Comparison of ENCODE assay signal across 28 cellular contexts in genomic region chr20:4781637-4782349, GRCh38. TPM values are rescaled to one million over a fixed set of nuclear protein-coding genes. Genes with fewer than 3 reads are reported as not detected.
DNase-seq lines count a peak whose midpoint lies in the region; ATAC-seq and TF ChIP-seq lines count a peak whose summit lies in the region.
"Had no signal": no experiment of that assay in that cellular context is flagged by ENCODE, and none has a peak within 500 bp of the region (broad histone marks: within the 10 kb centered on the region; RNA-seq: fewer than 3 reads in every experiment).

No MANE protein-coding gene starts in this region.

- intact Hi-C loops in CD4-positive, alpha-beta T cell (cut with DNase I, micrococcal nuclease): no loop called here

- H3K4me1 Mint-ChIP-seq in CD4-positive, alpha-beta T cell (ENCODE audit: low read depth): peaks cover 13% of the 10 kb centered on the region
- no peaks in the 10 kb centered on the region for H3K4me1 Mint-ChIP-seq in GM23338
- H3K4me1 Mint-ChIP-seq in effector memory CD8-positive, alpha-beta T cell (ENCODE audit: low read depth in 2 of 2): peaks cover 0 to 7% of the 10 kb centered on the region in 2 donors
- H3K4me1 Mint-ChIP-seq: brain, mesothelial cell of epicardium had no signal

- no peaks in the 10 kb centered on the region for H3K79me2 ChIP-seq in GM23338 (replicated peaks; ENCODE audit: insufficient read depth)

- DNase-seq in CD4-positive, alpha-beta T cell: no peak
- no peak for DNase-seq in GM23338 (ENCODE audit: low spot score)
- no peak for DNase-seq in effector memory CD8-positive, alpha-beta T cell
- no peak for DNase-seq in GM19238 (ENCODE audit: insufficient read length, low spot score)
- DNase-seq in NCI-H748 (lab: John Stamatoyannopoulos, UW; ENCODE audit: unreplicated experiment): no peak
- DNase-seq: activated CD8-positive, alpha-beta T cell treated with anti-CD3 and anti-CD28 coated beads, Interleukin-2, amount 10 ng/mL, durations not matched to agents 7 days and 5 days; activated T-cell treated with anti-CD3 and anti-CD28 coated beads for 4 hours; dorsolateral prefrontal cortex; foreskin melanocyte; GOT3; heart right ventricle; kidney; NCI-H1092; NCI-H1694; NCI-H510A treated with DMSO at 0.1 percent for 48 hours; sigmoid colon; stimulated activated CD4-positive, alpha-beta T cell treated with anti-CD3 and anti-CD28 coated beads, Interleukin-12 subunit alpha, Interleukin-12 subunit beta, amount 100 ng/mL, for 4 hours; stimulated activated CD4-positive, alpha-beta T cell treated with anti-CD3 and anti-CD28 coated beads, Interleukin-2, amount 100 ng/mL, for 48 hours; upper lobe of left lung had no signal

- no peaks in the 10 kb centered on the region for H3K9me2 ChIP-seq in GM23338 (ENCODE audit: insufficient read depth)

- no peak overlapping the region for H3K4me2 ChIP-seq in GM23338

- no peak overlapping the region for H3K27ac ChIP-seq in CD4-positive, alpha-beta T cell (ENCODE audit: low read depth, low read length)
- H3K27ac ChIP-seq in GM23338 (ENCODE audit: low read depth): no peak overlapping the region
- peak overlapping the region; percentile 49 for H3K27ac ChIP-seq in neutrophil
- H3K27ac ChIP-seq: heart right ventricle, prostate gland, sigmoid colon, SK-N-MC, suprapubic skin, upper lobe of left lung had no signal

- POLR2A ChIA-PET in CD4-positive, alpha-beta T cell (lab: Charles Lee): interaction anchor here (0.6 to 1.6 kb wide), 2 partner anchors 32 to 93 kb away, joined by 3 to 6 read pairs; no protein-coding TSS in a partner anchor

- H3K27me3 ChIP-seq in CD4-positive, alpha-beta T cell (ENCODE audit: control insufficient read depth, insufficient read depth, low read length): no peaks in the 10 kb centered on the region
- H3K27me3 ChIP-seq in GM23338 (ENCODE audit: insufficient read depth) (no peaks in the 10 kb centered on the region), neutrophil (no peaks in the 10 kb centered on the region)
- H3K27me3 ChIP-seq: dorsolateral prefrontal cortex, heart right ventricle, sigmoid colon, suprapubic skin, upper lobe of left lung had no signal

- H2AFZ ChIP-seq in GM23338: no peak overlapping the region

- H3K9me3 ChIP-seq in CD4-positive, alpha-beta T cell (ENCODE audit: control insufficient read depth, low read length): no peaks in the 10 kb centered on the region
- H3K9me3 ChIP-seq in neutrophil: no peaks in the 10 kb centered on the region
- H3K9me3 ChIP-seq: heart right ventricle, prostate gland, sigmoid colon, suprapubic skin, upper lobe of left lung had no signal

- H3K9me3 Mint-ChIP-seq in CD4-positive, alpha-beta T cell: no peaks in the 10 kb centered on the region
- no peaks in the 10 kb centered on the region for H3K9me3 Mint-ChIP-seq in GM23338
- H3K9me3 Mint-ChIP-seq in effector memory CD8-positive, alpha-beta T cell: no peaks in the 10 kb centered on the region
- H3K9me3 Mint-ChIP-seq: brain; CD14-positive monocyte; mesothelial cell of epicardium; T-helper 1 cell treated with Interleukin-12 subunit alpha and Interleukin-12 subunit beta and Interleukin-4 antibody, amounts not matched to agents 30 μg/mL and 1 μg/mL, for 36 hours had no signal

- H3F3A ChIP-seq in GM23338 (replicated peaks; ENCODE audit: low read depth): no peaks in the 10 kb centered on the region

- peak overlapping the region; percentile 32 for H3K27ac Mint-ChIP-seq in CD4-positive, alpha-beta T cell
- peak overlapping the region; percentile 23; the same call in 1 of the 2 replicates for H3K27ac Mint-ChIP-seq in GM23338
- peak overlapping the region; percentile 28 to 78 for H3K27ac Mint-ChIP-seq in effector memory CD8-positive, alpha-beta T cell
- H3K27ac Mint-ChIP-seq: mesothelial cell of epicardium; T-helper 1 cell treated with Interleukin-12 subunit alpha and Interleukin-12 subunit beta and Interleukin-4 antibody, amounts not matched to agents 30 μg/mL and 1 μg/mL, for 36 hours had no signal

- no peak overlapping the region for H3K4me3 ChIP-seq in GM23338
- H3K4me3 ChIP-seq in neutrophil (ENCODE audit: low read depth in 1 of 2, low read length in 1 of 2): no peak overlapping the region
- H3K4me3 ChIP-seq: dorsolateral prefrontal cortex, heart right ventricle, prostate gland, sigmoid colon, SK-N-MC, suprapubic skin, upper lobe of left lung had no signal

- CTCF ChIA-PET in CD4-positive, alpha-beta T cell (lab: Charles Lee): interaction anchor here (1.2 kb wide), 1 partner anchor 174 kb away, joined by 4 read pairs; no protein-coding TSS in a partner anchor

- no peak overlapping the region for H3K4me3 Mint-ChIP-seq in CD4-positive, alpha-beta T cell
- H3K4me3 Mint-ChIP-seq in GM23338: no peak overlapping the region
- H3K4me3 Mint-ChIP-seq in effector memory CD8-positive, alpha-beta T cell: no peak overlapping the region
- H3K4me3 Mint-ChIP-seq: activated CD8-positive, alpha-beta T cell treated with anti-CD3 and anti-CD28 coated beads, Interleukin-2, amount 10 ng/mL, durations not matched to agents 7 days and 5 days; brain; CD14-positive monocyte; mesothelial cell of epicardium; T-helper 1 cell treated with Interleukin-12 subunit alpha and Interleukin-12 subunit beta and Interleukin-4 antibody, amounts not matched to agents 30 μg/mL and 1 μg/mL, for 36 hours had no signal

- H4K20me1 ChIP-seq in GM23338 (replicated peaks; ENCODE audit: insufficient read depth): no peaks in the 10 kb centered on the region; the same call in 1 of the 2 replicates

- peaks cover 58% of the 10 kb centered on the region for H3K36me3 Mint-ChIP-seq in CD4-positive, alpha-beta T cell (ENCODE audit: low read depth)
- peaks cover 18% of the 10 kb centered on the region; the same call in 2 of the 3 replicates for H3K36me3 Mint-ChIP-seq in GM23338 (ENCODE audit: low read depth)
- peaks cover 49% of the 10 kb centered on the region for H3K36me3 Mint-ChIP-seq in effector memory CD8-positive, alpha-beta T cell (ENCODE audit: insufficient read depth)

- no peak for ATAC-seq in CD4-positive, alpha-beta T cell (ENCODE audit: poor library complexity)
- ATAC-seq in GM23338: no peak
- no peak for ATAC-seq in effector memory CD8-positive, alpha-beta T cell (replicated peaks)
- ATAC-seq in GM21576 (IDR thresholded peaks at IDR 0.05; ENCODE audit: unreplicated experiment): no peak
- ATAC-seq: activated CD8-positive, alpha-beta T cell treated with anti-CD3 and anti-CD28 coated beads, Interleukin-2, amount 10 ng/mL, durations not matched to agents 7 days and 5 days had no signal

- no peaks in the 10 kb centered on the region for H3K36me3 ChIP-seq in GM23338 (ENCODE audit: insufficient read depth)
- peaks cover 98% of the 10 kb centered on the region for H3K36me3 ChIP-seq in neutrophil
- H3K36me3 ChIP-seq: prostate gland had no signal

- no peaks in the 10 kb centered on the region for H3K27me3 Mint-ChIP-seq in CD4-positive, alpha-beta T cell
- peaks cover 5% of the 10 kb centered on the region for H3K27me3 Mint-ChIP-seq in GM23338 (ENCODE audit: insufficient read depth, low read depth, poor library complexity)
- no peaks in the 10 kb centered on the region for H3K27me3 Mint-ChIP-seq in effector memory CD8-positive, alpha-beta T cell
- H3K27me3 Mint-ChIP-seq: brain had no signal

- no peak for TF ChIP-seq CTCF in CD4-positive, alpha-beta T cell (IDR thresholded peaks at IDR 0.05)
- no peak for TF ChIP-seq CTCF in GM23338 (conservative IDR thresholded peaks at IDR 0.05; ENCODE audit: low read depth in 2 of 2)
- TF ChIP-seq CTCF in neutrophil (IDR thresholded peaks at IDR 0.05): no peak

- no peaks in the 10 kb centered on the region for H3K4me1 ChIP-seq in GM23338 (ENCODE audit: insufficient read depth)
- no peaks in the 10 kb centered on the region for H3K4me1 ChIP-seq in neutrophil (ENCODE audit: control insufficient read depth in 1 of 2, insufficient read depth in 1 of 2, low read depth in 1 of 2, low read length in 1 of 2)
- H3K4me1 ChIP-seq: heart right ventricle, prostate gland, sigmoid colon, suprapubic skin, upper lobe of left lung had no signal

TF ChIP-seq in GM23338, 12 proteins besides CTCF, POLR2A, EP300 and RAD21:
- no peak for TF ChIP-seq ZNF114 (CRISPR knock-in tag; IDR thresholded peaks at IDR 0.05)

RNA-seq across cellular contexts. Expression of gene RASSF2, which starts 41.6 kb away (rescaled TPM):
- total RNA-seq in CD4-positive, alpha-beta T cell: 10 to 100 TPM; 19.7 to 20.0 TPM
- total RNA-seq in GM23338 (2014; rRNA removed; shearing (Covaris generic)): 10.0 and 10.5 TPM in 2 replicates
- 1.9 and 2.1 TPM in 2 replicates for polyA plus RNA-seq in GM23338 (2016; fragmentation: Nextera tagmentation; extraction: Ambion mirVana)
